13 cellular contexts compared by ENCODE assay signal in the genomic region with DNA sequence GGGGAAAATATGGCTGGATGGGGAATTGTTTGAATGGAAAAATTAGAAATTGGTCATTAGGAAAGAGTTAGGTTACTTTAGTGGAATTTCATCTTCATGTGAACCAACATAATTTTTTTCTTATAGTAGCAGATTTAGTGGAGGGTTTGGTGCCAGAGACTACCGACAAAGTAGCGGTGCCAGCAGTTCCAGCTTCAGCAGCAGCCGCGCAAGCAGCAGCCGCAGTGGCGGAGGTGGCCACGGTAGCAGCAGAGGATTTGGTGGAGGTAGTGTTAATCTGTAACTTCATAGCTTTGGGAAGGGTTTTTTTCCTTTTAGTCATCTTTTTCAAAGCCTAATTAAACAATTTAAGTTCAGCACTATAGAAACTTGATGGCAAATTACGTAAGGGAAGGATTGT.
"Had no signal": no experiment of that assay in that cellular context is flagged by ENCODE, and none has a peak within 500 bp of the region (broad histone marks: within the 10 kb centered on the region; RNA-seq: fewer than 3 reads in every experiment).

No MANE protein-coding gene starts in this region.

- H3K4me3 Mint-ChIP-seq: activated naive CD8-positive, alpha-beta T cell treated with anti-CD3 and anti-CD28 coated beads, Interleukin-2, amount 10 ng/mL, durations not matched to agents 7 days and 5 days; nephron progenitor cell had no signal

- DNase-seq: activated CD4-positive, alpha-beta T cell treated with anti-CD3 and anti-CD28 coated beads, Interleukin-2, amount 50 U/mL, for 4 hours; activated CD8-positive, alpha-beta memory T cell treated with anti-CD3 and anti-CD28 coated beads, Interleukin-2, amount 50 U/mL, for 4 hours; activated naive CD8-positive, alpha-beta T cell treated with anti-CD3 and anti-CD28 coated beads, Interleukin-2, amount 10 ng/mL, durations not matched to agents 7 days and 5 days; aorta; heart left ventricle; islet precursor cell; left lung; nephron progenitor cell; SK-N-SH; stimulated activated CD4-positive, alpha-beta T cell treated with anti-CD3 and anti-CD28 coated beads, Interleukin-2, amount 100 ng/mL, for 48 hours; stimulated activated CD8-positive, alpha-beta memory T cell treated with anti-CD3 and anti-CD28 coated beads, Interleukin-4, amount 100 ng/mL, for 48 hours; T-helper 2 cell had no signal

- H3K27ac Mint-ChIP-seq: activated naive CD8-positive, alpha-beta T cell treated with anti-CD3 and anti-CD28 coated beads, Interleukin-2, amount 10 ng/mL, durations not matched to agents 7 days and 5 days; activated T-helper 2 cell treated with anti-CD3 and anti-CD28 coated beads, Interferon-gamma antibody, Interleukin-2, Interleukin-4, amounts not matched to agents 10 μg/mL and 5 μg/mL and 100 μg/mL, durations not matched to agents 14 hours and 24 hours and 36 hours; nephron progenitor cell had no signal

- H3K9me3 Mint-ChIP-seq: activated naive CD8-positive, alpha-beta T cell treated with anti-CD3 and anti-CD28 coated beads, Interleukin-2, amount 10 ng/mL, durations not matched to agents 7 days and 5 days; activated T-helper 2 cell treated with anti-CD3 and anti-CD28 coated beads, Interferon-gamma antibody, Interleukin-2, Interleukin-4, amounts not matched to agents 10 μg/mL and 5 μg/mL and 100 μg/mL, durations not matched to agents 14 hours and 24 hours and 36 hours had no signal

- H3K27me3 Mint-ChIP-seq: activated naive CD8-positive, alpha-beta T cell treated with anti-CD3 and anti-CD28 coated beads, Interleukin-2, amount 10 ng/mL, durations not matched to agents 7 days and 5 days had no signal

- H3K4me1 Mint-ChIP-seq: nephron progenitor cell had no signal

- ATAC-seq: heart left ventricle, left lung had no signal
